1 cellular context compared by ENCODE assay signal in the genomic region with DNA sequence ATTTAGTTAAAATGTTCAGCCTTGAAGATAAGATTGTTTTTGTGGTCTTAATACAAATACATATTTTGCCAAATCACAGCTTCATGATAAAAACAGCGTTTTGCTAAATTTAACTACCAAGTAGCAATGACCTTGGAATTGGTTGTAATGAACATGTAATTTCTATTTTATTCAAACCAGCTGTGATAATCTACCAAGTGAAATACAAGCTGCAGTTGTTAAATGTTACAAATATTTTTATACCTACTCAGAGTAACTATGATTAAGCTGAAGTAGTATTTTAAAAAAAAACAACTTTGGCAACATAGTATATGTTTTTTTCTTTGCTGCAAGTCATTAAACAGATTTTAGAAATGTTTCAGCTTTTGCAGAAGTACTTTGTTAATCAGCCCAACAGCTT.
TF ChIP-seq lines count a peak whose summit lies in the region.

No MANE protein-coding gene starts in this region.

TF ChIP-seq in SK-N-SH treated with all-trans-retinoic acid at 6 μM for 48 hours, 23 proteins besides CTCF, POLR2A, EP300 and RAD21 (continued from another document):
- TF ChIP-seq POU6F1 (CRISPR knock-in tag; IDR thresholded peaks at IDR 0.05; ENCODE audit: borderline replicate concordance, low read depth) (no peak), CREB5 (CRISPR knock-in tag; IDR thresholded peaks at IDR 0.05; ENCODE audit: low read depth) (no peak), OSR1 (CRISPR knock-in tag; IDR thresholded peaks at IDR 0.05) (no peak), PPARA (CRISPR knock-in tag; IDR thresholded peaks at IDR 0.05; ENCODE audit: borderline replicate concordance) (no peak), ARNTL (CRISPR knock-in tag; IDR thresholded peaks at IDR 0.05; ENCODE audit: borderline replicate concordance, low read depth) (no peak), RARB (CRISPR knock-in tag; IDR thresholded peaks at IDR 0.05) (no peak)
TF ChIP-seq in SK-N-SH treated with all-trans-retinoic acid at 6 μM for 48 hours: peak in this region for 0.
